17 cellular contexts compared by ENCODE assay signal in the genomic region with DNA sequence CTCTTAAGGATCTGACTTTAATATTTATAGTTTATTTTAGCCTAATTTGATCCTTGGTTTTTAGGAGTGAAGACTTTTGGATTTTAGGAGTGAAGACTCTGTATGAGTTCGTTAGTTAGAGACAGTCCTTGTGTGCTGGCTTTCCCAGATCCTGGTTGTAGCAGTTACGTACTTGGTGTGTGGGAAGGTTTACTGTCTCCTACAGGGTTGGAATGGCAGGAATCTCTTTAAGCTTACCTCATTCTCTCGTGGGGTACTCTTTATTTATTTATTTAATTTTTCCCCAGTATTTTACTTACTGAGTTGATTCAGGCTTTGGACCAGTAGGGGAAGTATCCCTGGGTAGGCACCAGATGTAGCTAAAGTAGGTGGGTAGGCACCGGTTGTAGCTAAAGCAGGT. TPM values are rescaled to one million over a fixed set of nuclear protein-coding genes. Genes with fewer than 3 reads are reported as not detected.
DNase-seq lines count a peak whose midpoint lies in the region; ATAC-seq and TF ChIP-seq lines count a peak whose summit lies in the region.
"Had no signal": no experiment of that assay in that cellular context is flagged by ENCODE, and none has a peak within 500 bp of the region (broad histone marks: within the 10 kb centered on the region; RNA-seq: fewer than 3 reads in every experiment).

No MANE protein-coding gene starts in this region.

- ATAC-seq in HG03571 (IDR thresholded peaks at IDR 0.05; ENCODE audit: unreplicated experiment), result no peak
- ATAC-seq: GM12878 had no signal

- peak overlapping the region; percentile 93 for H3K27ac ChIP-seq in neutrophil
- H3K27ac ChIP-seq: BLaER1, KMS-11 had no signal

- H3K36me3 ChIP-seq in NT2/D1 (ENCODE audit: insufficient read depth, insufficient read length, low read length) (no peaks in the 10 kb centered on the region), neutrophil (peaks cover 20% of the 10 kb centered on the region)
- H3K36me3 ChIP-seq: BLaER1, HAP-1 had no signal

- H3K4me3 ChIP-seq in NT2/D1 (ENCODE audit: insufficient read length, low read depth) (no peak overlapping the region), choroid plexus epithelial cell (ENCODE audit: low read depth, low read length) (no peak overlapping the region), neutrophil (ENCODE audit: low read depth in 1 of 2, low read length in 1 of 2) (peak overlapping the region; percentile 79 to 95)
- H3K4me3 ChIP-seq: BLaER1, GM12878, HAP-1 had no signal

- TF ChIP-seq CTCF in choroid plexus epithelial cell (conservative IDR thresholded peaks at IDR 0.05; ENCODE audit: low read depth, low read length), result no peak
- TF ChIP-seq CTCF in neutrophil (IDR thresholded peaks at IDR 0.05), result no peak

- no peak overlapping the region for H3K9ac ChIP-seq in NT2/D1 (ENCODE audit: insufficient read length, low read depth)
- H3K9ac ChIP-seq: BLaER1, KMS-11 had no signal

- H3K9me3 ChIP-seq in NT2/D1 (ENCODE audit: insufficient read depth, low read length), result peaks cover 11% of the 10 kb centered on the region
- no peaks in the 10 kb centered on the region for H3K9me3 ChIP-seq in neutrophil
- H3K9me3 ChIP-seq: HAP-1 had no signal

- DNase-seq in Daoy (ENCODE audit: low read depth) (peak; percentile 12), NT2/D1 (ENCODE audit: low read depth, low spot score) (peak; percentile 6), choroid plexus epithelial cell (ENCODE audit: low read depth) (peak; percentile 57), GM19240 (ENCODE audit: insufficient read length, low spot score) (no peak), NCI-H510A treated with DMSO at 0.1 percent for 48 hours (lab: John Stamatoyannopoulos, UW) (no peak)
- DNase-seq: 8988T, AML-193, DMS53, GOT3 had no signal

- H3K4me1 ChIP-seq in NT2/D1 (ENCODE audit: insufficient read depth, insufficient read length) (no peaks in the 10 kb centered on the region), neutrophil (ENCODE audit: control insufficient read depth in 1 of 2, insufficient read depth in 1 of 2, low read depth in 1 of 2, low read length in 1 of 2) (peaks cover 15 to 56% of the 10 kb centered on the region in 2 experiments)
- H3K4me1 ChIP-seq: HAP-1 had no signal

- no peaks in the 10 kb centered on the region for H3K27me3 ChIP-seq in NT2/D1 (ENCODE audit: insufficient read depth, insufficient read length)
- H3K27me3 ChIP-seq in neutrophil, result no peaks in the 10 kb centered on the region
- H3K27me3 ChIP-seq: BLaER1 had no signal

RNA-seq across cellular contexts. Expression of a gene that starts 1.8 kb away (rescaled TPM):
- not detected in 2 replicates for total RNA-seq in Daoy (2014; rRNA removed; shearing (Covaris generic))
- total RNA-seq: G401 had no signal

RNA-seq across cellular contexts. Expression of a gene that starts 42.8 kb away (rescaled TPM):
- total RNA-seq in Daoy (2014; rRNA removed; shearing (Covaris generic)), result not detected in 2 replicates
- total RNA-seq: G401, GM12878, HT1080 had no signal

RNA-seq across cellular contexts. Expression of a gene that starts 54.9 kb away (rescaled TPM):
- not detected in 2 replicates for total RNA-seq in Daoy (2014; rRNA removed; shearing (Covaris generic))
- total RNA-seq: G401, HT1080 had no signal

Comparison
In these comparisons a context has a peak if more than half of its experiments do, and no peak if none do; other contexts are left out.
1. DNase-seq: peak in Daoy (single experiment), NT2/D1 (single experiment) and choroid plexus epithelial cell (single experiment); none in GM19240 (single experiment) and NCI-H510A treated with DMSO at 0.1 percent for 48 hours (single experiment).
2. H3K4me3 ChIP-seq: peak in neutrophil (2 of 2); none in NT2/D1 (single experiment) and choroid plexus epithelial cell (single experiment).